ENCODE assay signal across 1 cellular context in the genomic region with DNA sequence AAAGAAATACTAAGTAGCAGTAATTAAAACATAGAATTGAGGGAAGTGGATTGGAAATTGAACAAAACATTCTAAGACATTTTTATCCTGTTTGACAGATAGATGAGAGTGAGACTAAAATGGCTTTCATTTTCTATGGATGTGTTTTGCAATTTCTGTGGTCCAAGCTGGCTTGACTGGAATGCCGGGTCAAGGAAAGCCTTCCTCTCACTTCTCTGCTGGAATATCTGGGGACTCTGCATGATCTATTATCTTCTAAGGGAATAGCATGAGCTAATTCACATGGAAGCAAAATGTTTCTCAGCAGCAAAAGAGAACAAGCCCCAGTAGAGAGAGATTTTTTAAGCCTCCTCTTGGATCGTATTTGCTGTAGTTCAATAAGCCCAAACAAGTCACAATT.
TF ChIP-seq lines count a peak whose summit lies in the region.

No MANE protein-coding gene starts in this region.

TF ChIP-seq in WTC11, 78 proteins besides CTCF, POLR2A, EP300 and RAD21 (continued from another document):
- TF ChIP-seq, protein P1, sequence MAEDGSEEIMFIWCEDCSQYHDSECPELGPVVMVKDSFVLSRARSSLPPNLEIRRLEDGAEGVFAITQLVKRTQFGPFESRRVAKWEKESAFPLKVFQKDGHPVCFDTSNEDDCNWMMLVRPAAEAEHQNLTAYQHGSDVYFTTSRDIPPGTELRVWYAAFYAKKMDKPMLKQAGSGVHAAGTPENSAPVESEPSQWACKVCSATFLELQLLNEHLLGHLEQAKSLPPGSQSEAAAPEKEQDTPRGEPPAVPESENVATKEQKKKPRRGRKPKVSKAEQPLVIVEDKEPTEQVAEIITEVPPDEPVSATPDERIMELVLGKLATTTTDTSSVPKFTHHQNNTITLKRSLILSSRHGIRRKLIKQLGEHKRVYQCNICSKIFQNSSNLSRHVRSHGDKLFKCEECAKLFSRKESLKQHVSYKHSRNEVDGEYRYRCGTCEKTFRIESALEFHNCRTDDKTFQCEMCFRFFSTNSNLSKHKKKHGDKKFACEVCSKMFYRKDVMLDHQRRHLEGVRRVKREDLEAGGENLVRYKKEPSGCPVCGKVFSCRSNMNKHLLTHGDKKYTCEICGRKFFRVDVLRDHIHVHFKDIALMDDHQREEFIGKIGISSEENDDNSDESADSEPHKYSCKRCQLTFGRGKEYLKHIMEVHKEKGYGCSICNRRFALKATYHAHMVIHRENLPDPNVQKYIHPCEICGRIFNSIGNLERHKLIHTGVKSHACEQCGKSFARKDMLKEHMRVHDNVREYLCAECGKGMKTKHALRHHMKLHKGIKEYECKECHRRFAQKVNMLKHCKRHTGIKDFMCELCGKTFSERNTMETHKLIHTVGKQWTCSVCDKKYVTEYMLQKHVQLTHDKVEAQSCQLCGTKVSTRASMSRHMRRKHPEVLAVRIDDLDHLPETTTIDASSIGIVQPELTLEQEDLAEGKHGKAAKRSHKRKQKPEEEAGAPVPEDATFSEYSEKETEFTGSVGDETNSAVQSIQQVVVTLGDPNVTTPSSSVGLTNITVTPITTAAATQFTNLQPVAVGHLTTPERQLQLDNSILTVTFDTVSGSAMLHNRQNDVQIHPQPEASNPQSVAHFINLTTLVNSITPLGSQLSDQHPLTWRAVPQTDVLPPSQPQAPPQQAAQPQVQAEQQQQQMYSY (CRISPR knock-in tag; IDR thresholded peaks at IDR 0.05): no peak
- TF ChIP-seq NFATC4 (CRISPR knock-in tag; IDR thresholded peaks at IDR 0.05) (no peak), GRHL2 (CRISPR knock-in tag; IDR thresholded peaks at IDR 0.05; ENCODE audit: insufficient replicate concordance, severe bottlenecking) (no peak), OVOL2 (CRISPR knock-in tag; IDR thresholded peaks at IDR 0.05; ENCODE audit: borderline replicate concordance) (no peak), ESRRA (CRISPR knock-in tag; IDR thresholded peaks at IDR 0.05; ENCODE audit: borderline replicate concordance) (no peak), JAZF1 (CRISPR knock-in tag; IDR thresholded peaks at IDR 0.05) (no peak), ZNF232 (CRISPR knock-in tag; IDR thresholded peaks at IDR 0.05) (no peak), NR2C2 (CRISPR knock-in tag; IDR thresholded peaks at IDR 0.05) (no peak), TEAD1 (CRISPR knock-in tag; IDR thresholded peaks at IDR 0.05) (no peak), KAT7 (CRISPR knock-in tag; IDR thresholded peaks at IDR 0.05; ENCODE audit: borderline replicate concordance) (no peak)
